Comparison of ENCODE assay signal across 26 cellular contexts in genomic region chr17:58010067-58010799, GRCh38. TPM values are rescaled to one million over a fixed set of nuclear protein-coding genes. Genes with fewer than 3 reads are reported as not detected.
DNase-seq lines count a peak whose midpoint lies in the region; ATAC-seq, FAIRE-seq and TF ChIP-seq lines count a peak whose summit lies in the region.
"Had no signal": no experiment of that assay in that cellular context is flagged by ENCODE, and none has a peak within 500 bp of the region (broad histone marks: within the 10 kb centered on the region; RNA-seq: fewer than 3 reads in every experiment).

No MANE protein-coding gene starts in this region.

- TF ChIP-seq EP300 in HepG2 (IDR thresholded peaks at IDR 0.05; ENCODE audit: low read depth in 2 of 2, low read length in 2 of 2), result no peak
- no peak for TF ChIP-seq EP300 in HepG2 (CRISPR knock-in tag; IDR thresholded peaks at IDR 0.05; ENCODE audit: borderline replicate concordance)

- no peaks in the 10 kb centered on the region for H3K9me3 ChIP-seq in HepG2 (ENCODE audit: low read length)
- H3K9me3 ChIP-seq in right lobe of liver, result no peaks in the 10 kb centered on the region
- no peaks in the 10 kb centered on the region for H3K9me3 ChIP-seq in right atrium auricular region
- H3K9me3 ChIP-seq: A549 had no signal

- no peak for TF ChIP-seq POLR2A in HepG2 (IDR thresholded peaks at IDR 0.05; ENCODE audit: insufficient read depth in 1 of 2, low read depth in 2 of 2, low read length in 2 of 2)
- TF ChIP-seq POLR2A in right lobe of liver (IDR thresholded peaks at IDR 0.05), result no peak

- H3K4me1 Mint-ChIP-seq in IgD-negative memory B cell (peaks cover 14 to 25% (median 15%) of the 10 kb centered on the region in 3 donors), nephron (peaks cover 25% of the 10 kb centered on the region)

- no peak overlapping the region for H3K9ac ChIP-seq in HepG2 (ENCODE audit: insufficient read depth, low read depth, low read length)
- H3K9ac ChIP-seq: BLaER1 treated with 17β-estradiol and CSF1 and Interleukin-3, amounts not matched to agents 10 nM and 100 nM had no signal

- no peak for FAIRE-seq in HepG2 (lab: Jason Lieb, UNC)
- FAIRE-seq: A549, GM12878, GM12892, GM18507 had no signal

- peaks cover 24% of the 10 kb centered on the region for H3K79me2 ChIP-seq in HepG2 (ENCODE audit: insufficient read depth, low read length)

- in situ Hi-C loops in HepG2 (cut with HindIII; ENCODE audit: extremely low pct_ligation_motif_present, low pct_unique_long_range_greater_than_20kb), result no loop called here

- H3K4me3 ChIP-seq in HepG2 (replicated peaks in 1 of 3; ENCODE audit: insufficient read depth in 1 of 3, low read depth in 2 of 3, low read length in 3 of 3), result no peak overlapping the region
- H3K4me3 ChIP-seq in right lobe of liver, result no peak overlapping the region
- no peak overlapping the region for H3K4me3 ChIP-seq in right atrium auricular region
- H3K4me3 ChIP-seq: A549; BLaER1 treated with 17β-estradiol and CSF1 and Interleukin-3, amounts not matched to agents 10 nM and 100 nM; GM12878 had no signal

- H3K36me3 ChIP-seq in HepG2 (replicated peaks in 1 of 2; ENCODE audit: control insufficient read depth in 1 of 2, insufficient read depth in 2 of 2, low read length in 2 of 2) (peaks cover 1 to 6% of the 10 kb centered on the region in 2 experiments), right lobe of liver (peaks cover 0 to 7% (median 3%) of the 10 kb centered on the region in 4 donors), right atrium auricular region (peaks cover 9% of the 10 kb centered on the region)

- no peaks in the 10 kb centered on the region for H3K36me3 Mint-ChIP-seq in IgD-negative memory B cell
- peaks cover 22% of the 10 kb centered on the region for H3K36me3 Mint-ChIP-seq in nephron (ENCODE audit: low read depth)

- WGBS in HepG2 (ENCODE audit: low lambda C conversion rate), result 70% methylated on average over 10 of the region's 10 CpGs
- WGBS in right lobe of liver (ENCODE audit: insufficient coverage, low coverage, low lambda C conversion rate, missing lambda C conversion rate), result 93% methylated on average over 6 of the region's 10 CpGs

- H3K27ac Mint-ChIP-seq in IgD-negative memory B cell, result no peak overlapping the region
- H3K27ac Mint-ChIP-seq in nephron, result no peak overlapping the region
- H3K27ac Mint-ChIP-seq: B cell had no signal

- H3K4me3 Mint-ChIP-seq in IgD-negative memory B cell (peak overlapping the region in 3 of 4 donors; percentile 21 to 51 (median 46)), nephron (peak overlapping the region; percentile 16 to 51 (median 19))
- H3K4me3 Mint-ChIP-seq: B cell; CD4-positive, alpha-beta memory T cell had no signal

- no TSS peak for BruUV-seq in HepG2 (replicated peaks; lab: Mats Ljungman, UMichigan)

- TF ChIP-seq RAD21 in HepG2 (CRISPR knock-in tag; IDR thresholded peaks at IDR 0.05), result no peak

- CTCF ChIA-PET in HepG2 (lab: Yijun Ruan, JAX; ENCODE audit: low intra/inter-chr PET ratio, low total read pairs), result no interaction called here
- CTCF ChIA-PET in HEK293T (lab: Yijun Ruan, JAX), result interaction anchor here (1.0 kb wide), 1 partner anchor 11 kb away, joined by 5 read pairs; no protein-coding TSS in a partner anchor

- no peaks in the 10 kb centered on the region; a peak in 1 of 5 replicates for H3K27me3 ChIP-seq in HepG2 (ENCODE audit: control insufficient read depth in 1 of 2, insufficient read depth in 2 of 2, low read length in 2 of 2)
- no peaks in the 10 kb centered on the region for H3K27me3 ChIP-seq in right lobe of liver
- no peaks in the 10 kb centered on the region for H3K27me3 ChIP-seq in right atrium auricular region

- POLR2A ChIA-PET in HepG2 (lab: Yijun Ruan, JAX), result no interaction called here
- POLR2A ChIA-PET in HEK293T (lab: Yijun Ruan, JAX), result interaction anchor here (0.7 kb wide), 1 partner anchor 9 kb away, joined by 3 read pairs; no protein-coding TSS in a partner anchor

- H4K20me1 ChIP-seq in HepG2 (ENCODE audit: insufficient read depth, low read length), result peaks cover 12% of the 10 kb centered on the region

- no peak overlapping the region for H2AFZ ChIP-seq in HepG2 (ENCODE audit: low read length)

- H3K4me1 ChIP-seq in HepG2 (ENCODE audit: insufficient read depth, low read length) (peaks cover 24% of the 10 kb centered on the region), right lobe of liver (peaks cover 0 to 16% (median 7%) of the 10 kb centered on the region in 4 donors), right atrium auricular region (peaks cover 0 to 17% of the 10 kb centered on the region in 2 donors)

- DNase-seq in HepG2 (ENCODE audit: low spot score), result no peak
- DNase-seq in right lobe of liver, result no peak
- no peak for DNase-seq in right atrium auricular region (ENCODE audit: low spot score)
- DNase-seq in HEK293T (ENCODE audit: extremely low spot score), result no peak
- DNase-seq: AML-193; CD4-positive, alpha-beta memory T cell; CD8-positive, alpha-beta memory T cell; COR-L47; DMS 273 treated with DMSO at 0.1 percent for 48 hours; DMS153; DMS53; DMS79; DND-41; EL; GDM1 had no signal

- TF ChIP-seq CTCF in HepG2 (CRISPR knock-in tag; IDR thresholded peaks at IDR 0.05) (no peak), right lobe of liver (IDR thresholded peaks at IDR 0.05) (no peak), nephron (IDR thresholded peaks at IDR 0.05; ENCODE audit: unreplicated experiment in 3 of 3) (no peak), right atrium auricular region (IDR thresholded peaks at IDR 0.05) (no peak)

- peaks cover 1% of the 10 kb centered on the region for H3K27me3 Mint-ChIP-seq in IgD-negative memory B cell
- no peaks in the 10 kb centered on the region for H3K27me3 Mint-ChIP-seq in nephron (ENCODE audit: low read depth)
- H3K27me3 Mint-ChIP-seq: B cell had no signal

- peak overlapping the region; percentile 19 for H3K27ac ChIP-seq in HepG2 (ENCODE audit: extremely low read length, insufficient read depth, low read length)
- H3K27ac ChIP-seq in right lobe of liver, result no peak overlapping the region
- H3K27ac ChIP-seq in right atrium auricular region, result no peak overlapping the region
- H3K27ac ChIP-seq: 22Rv1; A549; BLaER1 treated with 17β-estradiol and CSF1 and Interleukin-3, amounts not matched to agents 10 nM and 100 nM; C4-2B had no signal

- H3K9me3 Mint-ChIP-seq in IgD-negative memory B cell (no peaks in the 10 kb centered on the region), nephron (no peaks in the 10 kb centered on the region)
- H3K9me3 Mint-ChIP-seq: CD8-positive, alpha-beta memory T cell had no signal

- H3K4me2 ChIP-seq in HepG2 (ENCODE audit: low read depth, low read length), result no peak overlapping the region
- H3K4me2 ChIP-seq: A549; BLaER1 treated with 17β-estradiol and CSF1 and Interleukin-3, amounts not matched to agents 10 nM and 100 nM had no signal

- ATAC-seq in HepG2 (no peak), right lobe of liver (no peak), HG02884 (IDR thresholded peaks at IDR 0.05; ENCODE audit: unreplicated experiment) (no peak)
- ATAC-seq: A549, GM12878 had no signal

- intact Hi-C loops in HepG2 (cut with micrococcal nuclease; ENCODE audit: unreplicated experiment), result no loop called here
- intact Hi-C loops in right lobe of liver (cut with DNase I), result no loop called here

RNA-seq across cellular contexts. Expression of gene SRSF1, which starts 3.2 kb away (rescaled TPM):
- total RNA-seq in HepG2 (2016; rRNA removed; fragmentation: Illumina TruSeq; extraction: Trizol), result 445 and 520 TPM in 2 replicates
- 40.7 and 51.5 TPM in 2 replicates for total RNA-seq in HepG2 (2016; cell fraction: cytosol; rRNA removed; fragmentation: Illumina TruSeq; extraction: Trizol; ENCODE audit: low read depth)
- total RNA-seq in HepG2 (2016; cell fraction: insoluble cytoplasmic fraction; rRNA removed; fragmentation: Illumina TruSeq; extraction: Trizol), result 472 and 528 TPM in 2 replicates
- total RNA-seq in HepG2 (2016; cell fraction: membrane; rRNA removed; fragmentation: Illumina TruSeq; extraction: Trizol), result 120 and 137 TPM in 2 replicates
- 332 and 353 TPM in 2 replicates for total RNA-seq in HepG2 (2016; cell fraction: nucleus; rRNA removed; fragmentation: Illumina TruSeq; extraction: Trizol)
- 142 and 144 TPM in 2 replicates for polyA plus RNA-seq in HepG2 (2011; rRNA removed)
- 61.9 and 82.9 TPM in 2 replicates for polyA plus RNA-seq in HepG2 (2011; cell fraction: cytosol; rRNA removed)
- 1,130 and 1,625 TPM in 2 replicates for polyA plus RNA-seq in HepG2 (2011; cell fraction: nucleus; rRNA removed)
- 96.9 and 161 TPM in 2 replicates for polyA plus RNA-seq in HepG2 (2012)
- polyA plus RNA-seq in HepG2 (2016; cell fraction: cytosol; fragmentation: Illumina TruSeq; extraction: Trizol; ENCODE audit: low read depth), result 19.4 and 20.4 TPM in 2 replicates
- 411 and 445 TPM in 2 replicates for polyA plus RNA-seq in HepG2 (2016; cell fraction: insoluble cytoplasmic fraction; fragmentation: Illumina TruSeq; extraction: Trizol; ENCODE audit: low read depth)
- 54.7 and 57.3 TPM in 2 replicates for polyA plus RNA-seq in HepG2 (2016; cell fraction: membrane; fragmentation: Illumina TruSeq; extraction: Trizol; ENCODE audit: low read depth)
- 359 and 383 TPM in 2 replicates for polyA plus RNA-seq in HepG2 (2016; cell fraction: nucleus; fragmentation: Illumina TruSeq; extraction: Trizol; ENCODE audit: insufficient read depth, low read depth)
- polyA minus RNA-seq in HepG2 (2011; rRNA and poly(A)+ RNA removed; ENCODE audit: low replicate concordance), result 673 and 710 TPM in 2 replicates
- 78.3 and 89.3 TPM in 2 replicates for polyA minus RNA-seq in HepG2 (2011; cell fraction: cytosol; rRNA and poly(A)+ RNA removed)
- 1,057 and 1,237 TPM in 2 replicates for polyA minus RNA-seq in HepG2 (2011; cell fraction: nucleus; rRNA and poly(A)+ RNA removed)
- 10 to 100 TPM; 55.7 to 92.0 (median 80.0) TPM for total RNA-seq in right lobe of liver
- polyA plus RNA-seq in IgD-negative memory B cell, result 57.3 TPM
- 100 to 1,000 TPM in 1 of 2 donors, 10 to 100 TPM in 1; 70.6 to 101 TPM for total RNA-seq in right atrium auricular region

RNA-seq across cellular contexts. Expression of gene VEZF1, which starts 22.2 kb away (rescaled TPM):
- total RNA-seq in HepG2 (2016; rRNA removed; fragmentation: Illumina TruSeq; extraction: Trizol) (45.9 and 48.0 TPM in 2 replicates), right lobe of liver (10 to 100 TPM; 13.0 to 19.3 (median 14.6) TPM), right atrium auricular region (10 to 100 TPM; 65.9 to 77.1 TPM)
- total RNA-seq in HepG2 (2016; cell fraction: cytosol; rRNA removed; fragmentation: Illumina TruSeq; extraction: Trizol; ENCODE audit: low read depth), result 8.8 and 10.8 TPM in 2 replicates
- total RNA-seq in HepG2 (2016; cell fraction: insoluble cytoplasmic fraction; rRNA removed; fragmentation: Illumina TruSeq; extraction: Trizol), result 41.9 and 43.4 TPM in 2 replicates
- 42.3 and 48.6 TPM in 2 replicates for total RNA-seq in HepG2 (2016; cell fraction: membrane; rRNA removed; fragmentation: Illumina TruSeq; extraction: Trizol)
- 31.1 and 37.8 TPM in 2 replicates for total RNA-seq in HepG2 (2016; cell fraction: nucleus; rRNA removed; fragmentation: Illumina TruSeq; extraction: Trizol)
- polyA plus RNA-seq in HepG2 (2011; rRNA removed) (41.3 and 49.7 TPM in 2 replicates), IgD-negative memory B cell (38.3 TPM)
- 27.7 and 34.7 TPM in 2 replicates for polyA plus RNA-seq in HepG2 (2011; cell fraction: cytosol; rRNA removed)
- 30.2 and 33.3 TPM in 2 replicates for polyA plus RNA-seq in HepG2 (2011; cell fraction: nucleus; rRNA removed)
- polyA plus RNA-seq in HepG2 (2012), result 38.9 and 45.7 TPM in 2 replicates
- polyA plus RNA-seq in HepG2 (2016; cell fraction: cytosol; fragmentation: Illumina TruSeq; extraction: Trizol; ENCODE audit: low read depth), result 7.1 and 7.4 TPM in 2 replicates
- 34.8 and 42.4 TPM in 2 replicates for polyA plus RNA-seq in HepG2 (2016; cell fraction: insoluble cytoplasmic fraction; fragmentation: Illumina TruSeq; extraction: Trizol; ENCODE audit: low read depth)
- 22.0 and 25.5 TPM in 2 replicates for polyA plus RNA-seq in HepG2 (2016; cell fraction: membrane; fragmentation: Illumina TruSeq; extraction: Trizol; ENCODE audit: low read depth)
- polyA plus RNA-seq in HepG2 (2016; cell fraction: nucleus; fragmentation: Illumina TruSeq; extraction: Trizol; ENCODE audit: insufficient read depth, low read depth), result 46.2 and 49.1 TPM in 2 replicates
- polyA minus RNA-seq in HepG2 (2011; rRNA and poly(A)+ RNA removed; ENCODE audit: low replicate concordance), result 41.4 and 56.9 TPM in 2 replicates
- 31.2 and 37.3 TPM in 2 replicates for polyA minus RNA-seq in HepG2 (2011; cell fraction: cytosol; rRNA and poly(A)+ RNA removed)
- 32.7 and 46.6 TPM in 2 replicates for polyA minus RNA-seq in HepG2 (2011; cell fraction: nucleus; rRNA and poly(A)+ RNA removed)

RNA-seq across cellular contexts. Expression of gene CUEDC1, which starts 55.0 kb away (rescaled TPM):
- total RNA-seq in HepG2 (2016; rRNA removed; fragmentation: Illumina TruSeq; extraction: Trizol) (4.2 and 7.4 TPM in 2 replicates), right lobe of liver (1 to 10 TPM; 4.0 to 8.5 (median 5.5) TPM), right atrium auricular region (10 to 100 TPM; 32.5 to 33.3 TPM)
- total RNA-seq in HepG2 (2016; cell fraction: cytosol; rRNA removed; fragmentation: Illumina TruSeq; extraction: Trizol; ENCODE audit: low read depth), result 4.1 and 4.7 TPM in 2 replicates
- total RNA-seq in HepG2 (2016; cell fraction: insoluble cytoplasmic fraction; rRNA removed; fragmentation: Illumina TruSeq; extraction: Trizol), result 3.5 and 7.9 TPM in 2 replicates
- total RNA-seq in HepG2 (2016; cell fraction: membrane; rRNA removed; fragmentation: Illumina TruSeq; extraction: Trizol), result 7.6 and 8.6 TPM in 2 replicates
- 9.6 and 11.9 TPM in 2 replicates for total RNA-seq in HepG2 (2016; cell fraction: nucleus; rRNA removed; fragmentation: Illumina TruSeq; extraction: Trizol)
- polyA plus RNA-seq in HepG2 (2011; rRNA removed) (12.9 and 14.4 TPM in 2 replicates), IgD-negative memory B cell (not detected)
- 8.1 and 8.6 TPM in 2 replicates for polyA plus RNA-seq in HepG2 (2011; cell fraction: cytosol; rRNA removed)
- 36.7 and 43.5 TPM in 2 replicates for polyA plus RNA-seq in HepG2 (2011; cell fraction: nucleus; rRNA removed)
- polyA plus RNA-seq in HepG2 (2012), result 9.8 and 10.2 TPM in 2 replicates
- polyA plus RNA-seq in HepG2 (2016; cell fraction: cytosol; fragmentation: Illumina TruSeq; extraction: Trizol; ENCODE audit: low read depth), result 9.4 and 11.1 TPM in 2 replicates
- 9.2 and 10.0 TPM in 2 replicates for polyA plus RNA-seq in HepG2 (2016; cell fraction: insoluble cytoplasmic fraction; fragmentation: Illumina TruSeq; extraction: Trizol; ENCODE audit: low read depth)
- 15.4 and 16.0 TPM in 2 replicates for polyA plus RNA-seq in HepG2 (2016; cell fraction: membrane; fragmentation: Illumina TruSeq; extraction: Trizol; ENCODE audit: low read depth)
- polyA plus RNA-seq in HepG2 (2016; cell fraction: nucleus; fragmentation: Illumina TruSeq; extraction: Trizol; ENCODE audit: insufficient read depth, low read depth), result 33.7 and 36.2 TPM in 2 replicates
- polyA minus RNA-seq in HepG2 (2011; rRNA and poly(A)+ RNA removed; ENCODE audit: low replicate concordance), result 2.9 and 6.8 TPM in 2 replicates
- 5.1 and 7.3 TPM in 2 replicates for polyA minus RNA-seq in HepG2 (2011; cell fraction: cytosol; rRNA and poly(A)+ RNA removed)
- 6.6 and 8.2 TPM in 2 replicates for polyA minus RNA-seq in HepG2 (2011; cell fraction: nucleus; rRNA and poly(A)+ RNA removed)
- total RNA-seq: B cell had no signal
- polyA plus RNA-seq: CD4-positive, alpha-beta memory T cell; CD8-positive, alpha-beta memory T cell had no signal
